Comparison of ENCODE assay signal across 39 cellular contexts in genomic region chr3:5813521-5813920, GRCh38.
"Had no signal": no experiment of that assay in that cellular context is flagged by ENCODE, and none has a peak within 500 bp of the region (broad histone marks: within the 10 kb centered on the region; RNA-seq: fewer than 3 reads in every experiment).

No MANE protein-coding gene starts in this region.

- H3K36me3 ChIP-seq: adrenal gland, brain microvascular endothelial cell, breast epithelium had no signal

- H3K9me3 Mint-ChIP-seq: activated B cell treated with CpG ODN at 0.5 μM for 24 hours; activated CD4-positive, alpha-beta memory T cell treated with anti-CD3 and anti-CD28 coated beads for 36 hours; activated CD4-positive, alpha-beta T cell treated with anti-CD3 and anti-CD28 coated beads, Interleukin-2, amount 10 ng/mL, durations not matched to agents 24 days and 14 days; activated CD8-positive, alpha-beta T cell treated with anti-CD3 and anti-CD28 coated beads for 36 hours; activated naive CD4-positive, alpha-beta T cell treated with anti-CD3 and anti-CD28 coated beads for 36 hours; activated naive CD8-positive, alpha-beta T cell treated with anti-CD3 and anti-CD28 coated beads for 36 hours; activated T-cell treated with anti-CD3 and anti-CD28 coated beads, Interleukin-2, amount 50 U/mL, for 4 hours; activated T-helper 1 cell treated with anti-CD3 and anti-CD28 coated beads, Interleukin-12 subunit alpha, Interleukin-12 subunit beta, Interleukin-2, Interleukin-4 antibody, amounts not matched to agents 30 ng/mL and 10 ng/mL and 1 ng/mL, durations not matched to agents 14 hours and 24 hours and 36 hours; T-helper 1 cell treated with Interleukin-12 subunit alpha and Interleukin-12 subunit beta and Interleukin-4 antibody, amounts not matched to agents 30 μg/mL and 1 μg/mL, for 36 hours; T-helper 2 cell treated with Interferon-gamma antibody and Interleukin-4, amounts not matched to agents 5 μg/mL and 100 μg/mL, for 36 hours had no signal

- H3K4me3 ChIP-seq: adrenal gland, body of pancreas, breast epithelium had no signal

- H3K4me3 Mint-ChIP-seq: activated B cell treated with CpG ODN at 0.5 μM for 24 hours; activated CD4-positive, alpha-beta memory T cell treated with anti-CD3 and anti-CD28 coated beads for 36 hours; activated CD4-positive, alpha-beta T cell treated with anti-CD3 and anti-CD28 coated beads, Interleukin-2, amount 10 ng/mL, durations not matched to agents 24 days and 14 days; activated CD8-positive, alpha-beta T cell treated with anti-CD3 and anti-CD28 coated beads for 36 hours; activated naive CD4-positive, alpha-beta T cell treated with anti-CD3 and anti-CD28 coated beads for 36 hours; activated naive CD8-positive, alpha-beta T cell treated with anti-CD3 and anti-CD28 coated beads for 36 hours; activated T-cell treated with anti-CD3 and anti-CD28 coated beads, Interleukin-2, amount 50 U/mL, for 4 hours; activated T-cell treated with anti-CD3 and anti-CD28 coated beads, Interleukin-2, amount 50 U/mL, for 72 hours; activated T-helper 1 cell treated with anti-CD3 and anti-CD28 coated beads, Interleukin-12 subunit alpha, Interleukin-12 subunit beta, Interleukin-2, Interleukin-4 antibody, amounts not matched to agents 30 ng/mL and 10 ng/mL and 1 ng/mL, durations not matched to agents 14 hours and 24 hours and 36 hours; activated T-helper 17 cell treated with anti-CD3 and anti-CD28 coated beads, Interleukin-2, amount 50 U/mL, for 72 hours; central memory CD8-positive, alpha-beta T cell; T-helper 1 cell treated with Interleukin-12 subunit alpha and Interleukin-12 subunit beta and Interleukin-4 antibody, amounts not matched to agents 30 μg/mL and 1 μg/mL, for 36 hours; T-helper 2 cell treated with Interferon-gamma antibody and Interleukin-4, amounts not matched to agents 5 μg/mL and 100 μg/mL, for 36 hours had no signal

- H3K27me3 ChIP-seq: adrenal gland, body of pancreas, brain microvascular endothelial cell, breast epithelium had no signal

- H3K9me3 ChIP-seq: adrenal gland, body of pancreas, breast epithelium had no signal

- H3K4me1 ChIP-seq: adrenal gland, body of pancreas, breast epithelium had no signal

- H3K27me3 Mint-ChIP-seq: activated B cell treated with CpG ODN at 0.5 μM for 24 hours; activated CD4-positive, alpha-beta memory T cell treated with anti-CD3 and anti-CD28 coated beads for 36 hours; activated CD4-positive, alpha-beta T cell treated with anti-CD3 and anti-CD28 coated beads, Interleukin-2, amount 10 ng/mL, durations not matched to agents 24 days and 14 days; activated CD8-positive, alpha-beta T cell treated with anti-CD3 and anti-CD28 coated beads for 36 hours; activated naive CD8-positive, alpha-beta T cell treated with anti-CD3 and anti-CD28 coated beads for 36 hours; activated T-helper 17 cell treated with anti-CD3 and anti-CD28 coated beads, Interleukin-2, amount 50 U/mL, for 72 hours; central memory CD8-positive, alpha-beta T cell had no signal

- H3K36me3 Mint-ChIP-seq: activated CD4-positive, alpha-beta memory T cell treated with anti-CD3 and anti-CD28 coated beads for 36 hours; activated naive CD4-positive, alpha-beta T cell treated with anti-CD3 and anti-CD28 coated beads, Interleukin-2, amount 50 U/mL, for 72 hours; activated naive CD8-positive, alpha-beta T cell treated with anti-CD3 and anti-CD28 coated beads for 36 hours had no signal

- H3K4me1 Mint-ChIP-seq: activated B cell treated with CpG ODN at 0.5 μM for 24 hours; activated CD4-positive, alpha-beta T cell treated with anti-CD3 and anti-CD28 coated beads, Interleukin-2, amount 10 ng/mL, durations not matched to agents 24 days and 14 days; activated naive CD8-positive, alpha-beta T cell treated with anti-CD3 and anti-CD28 coated beads for 36 hours; activated T-helper 17 cell treated with anti-CD3 and anti-CD28 coated beads, Interleukin-2, amount 50 U/mL, for 72 hours; central memory CD8-positive, alpha-beta T cell had no signal

- DNase-seq: activated B cell treated with CpG ODN at 0.5 μM for 24 hours; activated CD4-positive, alpha-beta memory T cell treated with anti-CD3 and anti-CD28 coated beads for 36 hours; activated CD4-positive, alpha-beta T cell treated with anti-CD3 and anti-CD28 coated beads, Interleukin-2, amount 10 ng/mL, durations not matched to agents 24 days and 14 days; activated CD4-positive, alpha-beta T cell treated with anti-CD3 and anti-CD28 coated beads, Interleukin-2, amount 50 U/mL, for 1 hour; activated CD4-positive, alpha-beta T cell treated with anti-CD3 and anti-CD28 coated beads, Interleukin-2, amount 50 U/mL, for 4 hours; activated CD4-positive, CD25-positive, alpha-beta regulatory T cell treated with anti-CD3 and anti-CD28 coated beads, Interleukin-2, amount 50 U/mL, for 72 hours; activated CD8-positive, alpha-beta memory T cell treated with anti-CD3 and anti-CD28 coated beads, Interleukin-2, amount 50 U/mL, for 4 hours; activated CD8-positive, alpha-beta T cell treated with anti-CD3 and anti-CD28 coated beads for 36 hours; activated effector memory CD4-positive, alpha-beta T cell treated with anti-CD3 and anti-CD28 coated beads, Interleukin-2, amount 50 U/mL, for 16 hours; activated gamma-delta T cell treated with Interleukin-2 at 50 U/mL for 16 hours; activated naive CD4-positive, alpha-beta T cell; activated naive CD4-positive, alpha-beta T cell treated with anti-CD3 and anti-CD28 coated beads for 36 hours; activated naive CD4-positive, alpha-beta T cell treated with anti-CD3 and anti-CD28 coated beads, Interleukin-2, amount 50 U/mL, for 16 hours; activated naive CD8-positive, alpha-beta T cell treated with anti-CD3 and anti-CD28 coated beads for 36 hours; activated T-cell treated with anti-CD3 and anti-CD28 coated beads for 4 hours; activated T-cell treated with anti-CD3 and anti-CD28 coated beads, Interleukin-2, amount 50 U/mL, for 1 hour; activated T-cell treated with anti-CD3 and anti-CD28 coated beads, Interleukin-2, amount 50 U/mL, for 4 hours; activated T-cell treated with anti-CD3 and anti-CD28 coated beads, Interleukin-2, amount 50 U/mL, for 72 hours; adrenal gland; amniotic stem cell; aorta; body of pancreas; brain microvascular endothelial cell; caudate nucleus; cerebellar nuclear complex; SW 1271; T-helper 1 cell; T-helper 2 cell; T-helper 9 cell had no signal

- FAIRE-seq: colon, TTC549 had no signal

- H3K27ac ChIP-seq: adrenal gland, body of pancreas, brain microvascular endothelial cell, breast epithelium, VCaP had no signal

- H3K27ac Mint-ChIP-seq: activated B cell treated with CpG ODN at 0.5 μM for 24 hours; activated CD4-positive, alpha-beta memory T cell treated with anti-CD3 and anti-CD28 coated beads for 36 hours; activated CD4-positive, alpha-beta T cell treated with anti-CD3 and anti-CD28 coated beads, Interleukin-2, amount 10 ng/mL, durations not matched to agents 24 days and 14 days; activated CD8-positive, alpha-beta T cell treated with anti-CD3 and anti-CD28 coated beads for 36 hours; activated naive CD4-positive, alpha-beta T cell treated with anti-CD3 and anti-CD28 coated beads for 36 hours; activated naive CD4-positive, alpha-beta T cell treated with anti-CD3 and anti-CD28 coated beads, Interleukin-2, amount 50 U/mL, for 72 hours; activated naive CD8-positive, alpha-beta T cell treated with anti-CD3 and anti-CD28 coated beads for 36 hours; activated T-cell treated with anti-CD3 and anti-CD28 coated beads, Interleukin-2, amount 50 U/mL, for 72 hours; activated T-helper 1 cell treated with anti-CD3 and anti-CD28 coated beads, Interleukin-12 subunit alpha, Interleukin-12 subunit beta, Interleukin-2, Interleukin-4 antibody, amounts not matched to agents 30 ng/mL and 10 ng/mL and 1 ng/mL, durations not matched to agents 14 hours and 24 hours and 36 hours; activated T-helper 17 cell treated with anti-CD3 and anti-CD28 coated beads, Interleukin-2, amount 50 U/mL, for 72 hours; T-helper 1 cell treated with Interleukin-12 subunit alpha and Interleukin-12 subunit beta and Interleukin-4 antibody, amounts not matched to agents 30 μg/mL and 1 μg/mL, for 36 hours; T-helper 2 cell treated with Interferon-gamma antibody and Interleukin-4, amounts not matched to agents 5 μg/mL and 100 μg/mL, for 36 hours had no signal
